ENCODE assay signal across 2 cellular contexts in the genomic region with DNA sequence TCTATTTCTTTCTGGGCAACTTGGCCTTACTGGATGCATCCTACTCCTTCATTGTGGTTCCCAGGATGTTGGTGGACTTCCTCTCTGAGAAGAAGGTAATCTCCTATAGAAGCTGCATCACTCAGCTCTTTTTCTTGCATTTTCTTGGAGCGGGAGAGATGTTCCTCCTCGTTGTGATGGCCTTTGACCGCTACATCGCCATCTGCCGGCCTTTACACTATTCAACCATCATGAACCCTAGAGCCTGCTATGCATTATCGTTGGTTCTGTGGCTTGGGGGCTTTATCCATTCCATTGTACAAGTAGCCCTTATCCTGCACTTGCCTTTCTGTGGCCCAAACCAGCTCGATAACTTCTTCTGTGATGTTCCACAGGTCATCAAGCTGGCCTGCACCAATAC.
TF ChIP-seq lines count a peak whose summit lies in the region.

No MANE protein-coding gene starts in this region.

TF ChIP-seq in GM23338, 12 proteins besides CTCF, POLR2A, EP300 and RAD21 (continues in another document):
- TF ChIP-seq, protein P1, sequence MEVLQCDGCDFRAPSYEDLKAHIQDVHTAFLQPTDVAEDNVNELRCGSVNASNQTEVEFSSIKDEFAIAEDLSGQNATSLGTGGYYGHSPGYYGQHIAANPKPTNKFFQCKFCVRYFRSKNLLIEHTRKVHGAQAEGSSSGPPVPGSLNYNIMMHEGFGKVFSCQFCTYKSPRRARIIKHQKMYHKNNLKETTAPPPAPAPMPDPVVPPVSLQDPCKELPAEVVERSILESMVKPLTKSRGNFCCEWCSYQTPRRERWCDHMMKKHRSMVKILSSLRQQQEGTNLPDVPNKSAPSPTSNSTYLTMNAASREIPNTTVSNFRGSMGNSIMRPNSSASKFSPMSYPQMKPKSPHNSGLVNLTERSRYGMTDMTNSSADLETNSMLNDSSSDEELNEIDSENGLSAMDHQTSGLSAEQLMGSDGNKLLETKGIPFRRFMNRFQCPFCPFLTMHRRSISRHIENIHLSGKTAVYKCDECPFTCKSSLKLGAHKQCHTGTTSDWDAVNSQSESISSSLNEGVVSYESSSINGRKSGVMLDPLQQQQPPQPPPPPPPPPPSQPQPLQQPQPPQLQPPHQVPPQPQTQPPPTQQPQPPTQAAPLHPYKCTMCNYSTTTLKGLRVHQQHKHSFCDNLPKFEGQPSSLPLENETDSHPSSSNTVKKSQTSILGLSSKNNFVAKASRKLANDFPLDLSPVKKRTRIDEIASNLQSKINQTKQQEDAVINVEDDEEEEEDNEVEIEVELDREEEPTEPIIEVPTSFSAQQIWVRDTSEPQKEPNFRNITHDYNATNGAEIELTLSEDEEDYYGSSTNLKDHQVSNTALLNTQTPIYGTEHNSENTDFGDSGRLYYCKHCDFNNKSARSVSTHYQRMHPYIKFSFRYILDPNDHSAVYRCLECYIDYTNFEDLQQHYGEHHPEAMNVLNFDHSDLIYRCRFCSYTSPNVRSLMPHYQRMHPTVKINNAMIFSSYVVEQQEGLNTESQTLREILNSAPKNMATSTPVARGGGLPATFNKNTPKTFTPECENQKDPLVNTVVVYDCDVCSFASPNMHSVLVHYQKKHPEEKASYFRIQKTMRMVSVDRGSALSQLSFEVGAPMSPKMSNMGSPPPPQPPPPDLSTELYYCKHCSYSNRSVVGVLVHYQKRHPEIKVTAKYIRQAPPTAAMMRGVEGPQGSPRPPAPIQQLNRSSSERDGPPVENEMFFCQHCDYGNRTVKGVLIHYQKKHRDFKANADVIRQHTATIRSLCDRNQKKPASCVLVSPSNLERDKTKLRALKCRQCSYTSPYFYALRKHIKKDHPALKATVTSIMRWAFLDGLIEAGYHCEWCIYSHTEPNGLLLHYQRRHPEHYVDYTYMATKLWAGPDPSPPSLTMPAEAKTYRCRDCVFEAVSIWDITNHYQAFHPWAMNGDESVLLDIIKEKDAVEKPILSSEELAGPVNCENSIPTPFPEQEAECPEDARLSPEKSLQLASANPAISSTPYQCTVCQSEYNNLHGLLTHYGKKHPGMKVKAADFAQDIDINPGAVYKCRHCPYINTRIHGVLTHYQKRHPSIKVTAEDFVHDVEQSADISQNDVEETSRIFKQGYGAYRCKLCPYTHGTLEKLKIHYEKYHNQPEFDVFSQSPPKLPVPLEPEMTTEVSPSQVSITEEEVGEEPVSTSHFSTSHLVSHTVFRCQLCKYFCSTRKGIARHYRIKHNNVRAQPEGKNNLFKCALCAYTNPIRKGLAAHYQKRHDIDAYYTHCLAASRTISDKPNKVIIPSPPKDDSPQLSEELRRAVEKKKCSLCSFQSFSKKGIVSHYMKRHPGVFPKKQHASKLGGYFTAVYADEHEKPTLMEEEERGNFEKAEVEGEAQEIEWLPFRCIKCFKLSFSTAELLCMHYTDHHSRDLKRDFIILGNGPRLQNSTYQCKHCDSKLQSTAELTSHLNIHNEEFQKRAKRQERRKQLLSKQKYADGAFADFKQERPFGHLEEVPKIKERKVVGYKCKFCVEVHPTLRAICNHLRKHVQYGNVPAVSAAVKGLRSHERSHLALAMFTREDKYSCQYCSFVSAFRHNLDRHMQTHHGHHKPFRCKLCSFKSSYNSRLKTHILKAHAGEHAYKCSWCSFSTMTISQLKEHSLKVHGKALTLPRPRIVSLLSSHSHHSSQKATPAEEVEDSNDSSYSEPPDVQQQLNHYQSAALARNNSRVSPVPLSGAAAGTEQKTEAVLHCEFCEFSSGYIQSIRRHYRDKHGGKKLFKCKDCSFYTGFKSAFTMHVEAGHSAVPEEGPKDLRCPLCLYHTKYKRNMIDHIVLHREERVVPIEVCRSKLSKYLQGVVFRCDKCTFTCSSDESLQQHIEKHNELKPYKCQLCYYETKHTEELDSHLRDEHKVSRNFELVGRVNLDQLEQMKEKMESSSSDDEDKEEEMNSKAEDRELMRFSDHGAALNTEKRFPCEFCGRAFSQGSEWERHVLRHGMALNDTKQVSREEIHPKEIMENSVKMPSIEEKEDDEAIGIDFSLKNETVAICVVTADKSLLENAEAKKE (CRISPR knock-in tag; IDR thresholded peaks at IDR 0.05) = no peak
- TF ChIP-seq STAT1 (IDR thresholded peaks at IDR 0.05; ENCODE audit: unreplicated experiment) (no peak), EZH2phosphoT487 (IDR thresholded peaks at IDR 0.05; ENCODE audit: unreplicated experiment) (no peak), JUNB (IDR thresholded peaks at IDR 0.05; ENCODE audit: unreplicated experiment) (no peak), ZNF331 (CRISPR knock-in tag; IDR thresholded peaks at IDR 0.05; ENCODE audit: low read depth) (no peak), ZNF114 (CRISPR knock-in tag; IDR thresholded peaks at IDR 0.05) (no peak), CREB1 (CRISPR knock-in tag; IDR thresholded peaks at IDR 0.05; ENCODE audit: low read depth) (no peak), POLR2AphosphoS5 (IDR thresholded peaks at IDR 0.05; ENCODE audit: low read depth) (no peak)
- TF ChIP-seq, protein P2, sequence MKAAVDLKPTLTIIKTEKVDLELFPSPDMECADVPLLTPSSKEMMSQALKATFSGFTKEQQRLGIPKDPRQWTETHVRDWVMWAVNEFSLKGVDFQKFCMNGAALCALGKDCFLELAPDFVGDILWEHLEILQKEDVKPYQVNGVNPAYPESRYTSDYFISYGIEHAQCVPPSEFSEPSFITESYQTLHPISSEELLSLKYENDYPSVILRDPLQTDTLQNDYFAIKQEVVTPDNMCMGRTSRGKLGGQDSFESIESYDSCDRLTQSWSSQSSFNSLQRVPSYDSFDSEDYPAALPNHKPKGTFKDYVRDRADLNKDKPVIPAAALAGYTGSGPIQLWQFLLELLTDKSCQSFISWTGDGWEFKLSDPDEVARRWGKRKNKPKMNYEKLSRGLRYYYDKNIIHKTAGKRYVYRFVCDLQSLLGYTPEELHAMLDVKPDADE (IDR thresholded peaks at IDR 0.05) = no peak
- TF ChIP-seq, protein P3, sequence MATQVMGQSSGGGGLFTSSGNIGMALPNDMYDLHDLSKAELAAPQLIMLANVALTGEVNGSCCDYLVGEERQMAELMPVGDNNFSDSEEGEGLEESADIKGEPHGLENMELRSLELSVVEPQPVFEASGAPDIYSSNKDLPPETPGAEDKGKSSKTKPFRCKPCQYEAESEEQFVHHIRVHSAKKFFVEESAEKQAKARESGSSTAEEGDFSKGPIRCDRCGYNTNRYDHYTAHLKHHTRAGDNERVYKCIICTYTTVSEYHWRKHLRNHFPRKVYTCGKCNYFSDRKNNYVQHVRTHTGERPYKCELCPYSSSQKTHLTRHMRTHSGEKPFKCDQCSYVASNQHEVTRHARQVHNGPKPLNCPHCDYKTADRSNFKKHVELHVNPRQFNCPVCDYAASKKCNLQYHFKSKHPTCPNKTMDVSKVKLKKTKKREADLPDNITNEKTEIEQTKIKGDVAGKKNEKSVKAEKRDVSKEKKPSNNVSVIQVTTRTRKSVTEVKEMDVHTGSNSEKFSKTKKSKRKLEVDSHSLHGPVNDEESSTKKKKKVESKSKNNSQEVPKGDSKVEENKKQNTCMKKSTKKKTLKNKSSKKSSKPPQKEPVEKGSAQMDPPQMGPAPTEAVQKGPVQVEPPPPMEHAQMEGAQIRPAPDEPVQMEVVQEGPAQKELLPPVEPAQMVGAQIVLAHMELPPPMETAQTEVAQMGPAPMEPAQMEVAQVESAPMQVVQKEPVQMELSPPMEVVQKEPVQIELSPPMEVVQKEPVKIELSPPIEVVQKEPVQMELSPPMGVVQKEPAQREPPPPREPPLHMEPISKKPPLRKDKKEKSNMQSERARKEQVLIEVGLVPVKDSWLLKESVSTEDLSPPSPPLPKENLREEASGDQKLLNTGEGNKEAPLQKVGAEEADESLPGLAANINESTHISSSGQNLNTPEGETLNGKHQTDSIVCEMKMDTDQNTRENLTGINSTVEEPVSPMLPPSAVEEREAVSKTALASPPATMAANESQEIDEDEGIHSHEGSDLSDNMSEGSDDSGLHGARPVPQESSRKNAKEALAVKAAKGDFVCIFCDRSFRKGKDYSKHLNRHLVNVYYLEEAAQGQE (IDR thresholded peaks at IDR 0.05; ENCODE audit: unreplicated experiment) = no peak

TF ChIP-seq in GM12878, 131 proteins besides CTCF, POLR2A, EP300 and RAD21:
- TF ChIP-seq IRF4 (IDR thresholded peaks at IDR 0.05; ENCODE audit: low read depth, low read length) = no peak
- TF ChIP-seq SREBF1 (IDR thresholded peaks at IDR 0.05; ENCODE audit: low read length) = no peak
- no peak for TF ChIP-seq NR2F1 (conservative IDR thresholded peaks at IDR 0.05)
- no peak for TF ChIP-seq STAT1 (conservative IDR thresholded peaks at IDR 0.05)
- TF ChIP-seq, protein P4, sequence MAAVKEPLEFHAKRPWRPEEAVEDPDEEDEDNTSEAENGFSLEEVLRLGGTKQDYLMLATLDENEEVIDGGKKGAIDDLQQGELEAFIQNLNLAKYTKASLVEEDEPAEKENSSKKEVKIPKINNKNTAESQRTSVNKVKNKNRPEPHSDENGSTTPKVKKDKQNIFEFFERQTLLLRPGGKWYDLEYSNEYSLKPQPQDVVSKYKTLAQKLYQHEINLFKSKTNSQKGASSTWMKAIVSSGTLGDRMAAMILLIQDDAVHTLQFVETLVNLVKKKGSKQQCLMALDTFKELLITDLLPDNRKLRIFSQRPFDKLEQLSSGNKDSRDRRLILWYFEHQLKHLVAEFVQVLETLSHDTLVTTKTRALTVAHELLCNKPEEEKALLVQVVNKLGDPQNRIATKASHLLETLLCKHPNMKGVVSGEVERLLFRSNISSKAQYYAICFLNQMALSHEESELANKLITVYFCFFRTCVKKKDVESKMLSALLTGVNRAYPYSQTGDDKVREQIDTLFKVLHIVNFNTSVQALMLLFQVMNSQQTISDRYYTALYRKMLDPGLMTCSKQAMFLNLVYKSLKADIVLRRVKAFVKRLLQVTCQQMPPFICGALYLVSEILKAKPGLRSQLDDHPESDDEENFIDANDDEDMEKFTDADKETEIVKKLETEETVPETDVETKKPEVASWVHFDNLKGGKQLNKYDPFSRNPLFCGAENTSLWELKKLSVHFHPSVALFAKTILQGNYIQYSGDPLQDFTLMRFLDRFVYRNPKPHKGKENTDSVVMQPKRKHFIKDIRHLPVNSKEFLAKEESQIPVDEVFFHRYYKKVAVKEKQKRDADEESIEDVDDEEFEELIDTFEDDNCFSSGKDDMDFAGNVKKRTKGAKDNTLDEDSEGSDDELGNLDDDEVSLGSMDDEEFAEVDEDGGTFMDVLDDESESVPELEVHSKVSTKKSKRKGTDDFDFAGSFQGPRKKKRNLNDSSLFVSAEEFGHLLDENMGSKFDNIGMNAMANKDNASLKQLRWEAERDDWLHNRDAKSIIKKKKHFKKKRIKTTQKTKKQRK (IDR thresholded peaks at IDR 0.05; ENCODE audit: low read depth, low read length) = no peak
- TF ChIP-seq IKZF2 (IDR thresholded peaks at IDR 0.05) = no peak
- TF ChIP-seq YBX1 (IDR thresholded peaks at IDR 0.05) = no peak
- TF ChIP-seq RCOR1 (conservative IDR thresholded peaks at IDR 0.05; ENCODE audit: low read depth, low read length) = no peak
- TF ChIP-seq PAX8 (IDR thresholded peaks at IDR 0.05) = no peak
- TF ChIP-seq HCFC1 (IDR thresholded peaks at IDR 0.05; ENCODE audit: low read length) = no peak
- TF ChIP-seq POLR2AphosphoS2 (IDR thresholded peaks at IDR 0.05; ENCODE audit: low read depth, low read length) = no peak
- TF ChIP-seq, protein P5, sequence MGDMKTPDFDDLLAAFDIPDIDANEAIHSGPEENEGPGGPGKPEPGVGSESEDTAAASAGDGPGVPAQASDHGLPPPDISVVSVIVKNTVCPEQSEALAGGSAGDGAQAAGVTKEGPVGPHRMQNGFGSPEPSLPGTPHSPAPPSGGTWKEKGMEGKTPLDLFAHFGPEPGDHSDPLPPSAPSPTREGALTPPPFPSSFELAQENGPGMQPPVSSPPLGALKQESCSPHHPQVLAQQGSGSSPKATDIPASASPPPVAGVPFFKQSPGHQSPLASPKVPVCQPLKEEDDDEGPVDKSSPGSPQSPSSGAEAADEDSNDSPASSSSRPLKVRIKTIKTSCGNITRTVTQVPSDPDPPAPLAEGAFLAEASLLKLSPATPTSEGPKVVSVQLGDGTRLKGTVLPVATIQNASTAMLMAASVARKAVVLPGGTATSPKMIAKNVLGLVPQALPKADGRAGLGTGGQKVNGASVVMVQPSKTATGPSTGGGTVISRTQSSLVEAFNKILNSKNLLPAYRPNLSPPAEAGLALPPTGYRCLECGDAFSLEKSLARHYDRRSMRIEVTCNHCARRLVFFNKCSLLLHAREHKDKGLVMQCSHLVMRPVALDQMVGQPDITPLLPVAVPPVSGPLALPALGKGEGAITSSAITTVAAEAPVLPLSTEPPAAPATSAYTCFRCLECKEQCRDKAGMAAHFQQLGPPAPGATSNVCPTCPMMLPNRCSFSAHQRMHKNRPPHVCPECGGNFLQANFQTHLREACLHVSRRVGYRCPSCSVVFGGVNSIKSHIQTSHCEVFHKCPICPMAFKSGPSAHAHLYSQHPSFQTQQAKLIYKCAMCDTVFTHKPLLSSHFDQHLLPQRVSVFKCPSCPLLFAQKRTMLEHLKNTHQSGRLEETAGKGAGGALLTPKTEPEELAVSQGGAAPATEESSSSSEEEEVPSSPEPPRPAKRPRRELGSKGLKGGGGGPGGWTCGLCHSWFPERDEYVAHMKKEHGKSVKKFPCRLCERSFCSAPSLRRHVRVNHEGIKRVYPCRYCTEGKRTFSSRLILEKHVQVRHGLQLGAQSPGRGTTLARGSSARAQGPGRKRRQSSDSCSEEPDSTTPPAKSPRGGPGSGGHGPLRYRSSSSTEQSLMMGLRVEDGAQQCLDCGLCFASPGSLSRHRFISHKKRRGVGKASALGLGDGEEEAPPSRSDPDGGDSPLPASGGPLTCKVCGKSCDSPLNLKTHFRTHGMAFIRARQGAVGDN (IDR thresholded peaks at IDR 0.05) = no peak
- no peak for TF ChIP-seq CREB1 (IDR thresholded peaks at IDR 0.05; ENCODE audit: low read depth)
- no peak for TF ChIP-seq NRF1 (conservative IDR thresholded peaks at IDR 0.05; ENCODE audit: low read depth, low read length)
- TF ChIP-seq, protein P6, sequence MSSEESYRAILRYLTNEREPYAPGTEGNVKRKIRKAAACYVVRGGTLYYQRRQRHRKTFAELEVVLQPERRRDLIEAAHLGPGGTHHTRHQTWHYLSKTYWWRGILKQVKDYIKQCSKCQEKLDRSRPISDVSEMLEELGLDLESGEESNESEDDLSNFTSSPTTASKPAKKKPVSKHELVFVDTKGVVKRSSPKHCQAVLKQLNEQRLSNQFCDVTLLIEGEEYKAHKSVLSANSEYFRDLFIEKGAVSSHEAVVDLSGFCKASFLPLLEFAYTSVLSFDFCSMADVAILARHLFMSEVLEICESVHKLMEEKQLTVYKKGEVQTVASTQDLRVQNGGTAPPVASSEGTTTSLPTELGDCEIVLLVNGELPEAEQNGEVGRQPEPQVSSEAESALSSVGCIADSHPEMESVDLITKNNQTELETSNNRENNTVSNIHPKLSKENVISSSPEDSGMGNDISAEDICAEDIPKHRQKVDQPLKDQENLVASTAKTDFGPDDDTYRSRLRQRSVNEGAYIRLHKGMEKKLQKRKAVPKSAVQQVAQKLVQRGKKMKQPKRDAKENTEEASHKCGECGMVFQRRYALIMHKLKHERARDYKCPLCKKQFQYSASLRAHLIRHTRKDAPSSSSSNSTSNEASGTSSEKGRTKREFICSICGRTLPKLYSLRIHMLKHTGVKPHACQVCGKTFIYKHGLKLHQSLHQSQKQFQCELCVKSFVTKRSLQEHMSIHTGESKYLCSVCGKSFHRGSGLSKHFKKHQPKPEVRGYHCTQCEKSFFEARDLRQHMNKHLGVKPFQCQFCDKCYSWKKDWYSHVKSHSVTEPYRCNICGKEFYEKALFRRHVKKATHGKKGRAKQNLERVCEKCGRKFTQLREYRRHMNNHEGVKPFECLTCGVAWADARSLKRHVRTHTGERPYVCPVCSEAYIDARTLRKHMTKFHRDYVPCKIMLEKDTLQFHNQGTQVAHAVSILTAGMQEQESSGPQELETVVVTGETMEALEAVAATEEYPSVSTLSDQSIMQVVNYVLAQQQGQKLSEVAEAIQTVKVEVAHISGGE (CRISPR knock-in tag; IDR thresholded peaks at IDR 0.05) = no peak
- no peak for TF ChIP-seq HDAC6 (IDR thresholded peaks at IDR 0.05; ENCODE audit: unreplicated experiment)
- no peak for TF ChIP-seq NFIC (IDR thresholded peaks at IDR 0.05; ENCODE audit: low read depth, low read length)
- TF ChIP-seq ZNF622 (IDR thresholded peaks at IDR 0.05) = no peak
- no peak for TF ChIP-seq CBFB (IDR thresholded peaks at IDR 0.05; ENCODE audit: low read depth)
- TF ChIP-seq TARDBP (IDR thresholded peaks at IDR 0.05; ENCODE audit: borderline replicate concordance) = no peak
